9 cellular contexts compared by ENCODE assay signal in genomic region chr11:16356057-16356750, GRCh38. TPM values are rescaled to one million over a fixed set of nuclear protein-coding genes. Genes with fewer than 3 reads are reported as not detected.
DNase-seq lines count a peak whose midpoint lies in the region; ATAC-seq and TF ChIP-seq lines count a peak whose summit lies in the region.
"Had no signal": no experiment of that assay in that cellular context is flagged by ENCODE, and none has a peak within 500 bp of the region (broad histone marks: within the 10 kb centered on the region; RNA-seq: fewer than 3 reads in every experiment).

SOX6 (minus strand) TSS chr11:16356546; CDS start chr11:16341248, 15,298 bp downstream.

- no peak within 1 kb of the TSS for H3K4me3 ChIP-seq in astrocyte of the cerebellum (ENCODE audit: low read depth, low read length)
- H3K4me3 ChIP-seq in gastrocnemius medialis: peak within 1 kb of the TSS in 2 of 4 donors; percentile 3 to 8

- intact Hi-C loops in gastrocnemius medialis (cut with DNase I; ENCODE audit: low total_unique reads): loop anchor here (5.0 kb wide), 1 partner anchor 169 kb away; no protein-coding TSS in a partner anchor

- H3K36me3 Mint-ChIP-seq in activated naive CD4-positive, alpha-beta T cell treated with anti-CD3 and anti-CD28 coated beads, Interleukin-2, amount 50 U/mL, for 72 hours: no peaks in the 10 kb centered on the region

- H3K9me3 Mint-ChIP-seq in activated naive CD4-positive, alpha-beta T cell treated with anti-CD3 and anti-CD28 coated beads, Interleukin-2, amount 50 U/mL, for 72 hours: peaks cover 4 to 6% of the 10 kb centered on the region in 2 donors

- H3K27ac Mint-ChIP-seq in activated naive CD4-positive, alpha-beta T cell treated with anti-CD3 and anti-CD28 coated beads, Interleukin-2, amount 50 U/mL, for 72 hours: no peak within 1 kb of the TSS

- in situ Hi-C loops in astrocyte of the cerebellum (cut with HindIII; ENCODE audit: low sequenced_read_pairs) (no loop called here), gastrocnemius medialis (cut with MboI; ENCODE audit: low sequenced_read_pairs in 4 of 4) (no loop called here)

- TF ChIP-seq POLR2A in gastrocnemius medialis (IDR thresholded peaks at IDR 0.05): no peak

- H3K9me3 ChIP-seq in gastrocnemius medialis: no peaks in the 10 kb centered on the region

- no peak for TF ChIP-seq CTCF in astrocyte of the cerebellum (IDR thresholded peaks at IDR 0.05; ENCODE audit: low read depth, low read length, missing control alignments)
- no peak for TF ChIP-seq CTCF in gastrocnemius medialis (IDR thresholded peaks at IDR 0.05 in 4 of 5, conservative IDR thresholded peaks at IDR 0.05 in 1 of 5)

- DNase-seq in HuH-7 (ENCODE audit: low spot score) (peak; percentile 10), astrocyte of the cerebellum (ENCODE audit: low read depth) (peak; percentile 66), hippocampal formation (lab: John Stamatoyannopoulos, UW) (peak; percentile 5 to 51), gastrocnemius medialis (no peak), NCI-H226 (no peak)
- DNase-seq in activated naive CD4-positive, alpha-beta T cell treated with anti-CD3 and anti-CD28 coated beads, Interleukin-2, amount 50 U/mL, for 72 hours (ENCODE audit: low spot score in 2 of 2): no peak
- no peak for DNase-seq in stimulated activated naive CD4-positive, alpha-beta T cell (lab: John Stamatoyannopoulos, UW)
- DNase-seq: activated CD4-positive, alpha-beta T cell treated with anti-CD3 and anti-CD28 coated beads for 48 hours had no signal

- no peaks in the 10 kb centered on the region for H3K36me3 ChIP-seq in gastrocnemius medialis

- peaks cover 50 to 57% of the 10 kb centered on the region in 2 donors for H3K4me1 ChIP-seq in gastrocnemius medialis

- H3K27me3 ChIP-seq in gastrocnemius medialis: no peaks in the 10 kb centered on the region

- H3K27ac ChIP-seq in gastrocnemius medialis: peak within 1 kb of the TSS; percentile 64 to 73 (median 68)

- ATAC-seq in gastrocnemius medialis (peak; percentile 4 to 55), HG03520 (IDR thresholded peaks at IDR 0.05; ENCODE audit: unreplicated experiment) (no peak)
- ATAC-seq in activated naive CD4-positive, alpha-beta T cell treated with anti-CD3 and anti-CD28 coated beads, Interleukin-2, amount 50 U/mL, for 72 hours: no peak

RNA-seq across cellular contexts. Expression of gene SOX6, which starts in this region (rescaled TPM):
- total RNA-seq in gastrocnemius medialis: 10 to 100 TPM; 25.3 to 42.3 (median 37.4) TPM
- not detected for total RNA-seq in activated naive CD4-positive, alpha-beta T cell treated with anti-CD3 and anti-CD28 coated beads, Interleukin-2, amount 50 U/mL, for 72 hours

Comparison
In these comparisons a context has a peak if more than half of its experiments do, and no peak if none do; other contexts are left out.
1. RNA of gene SOX6 (total RNA-seq): 25.3 to 42.3 TPM in gastrocnemius medialis; not detected in activated naive CD4-positive, alpha-beta T cell treated with anti-CD3 and anti-CD28 coated beads, Interleukin-2, amount 50 U/mL, for 72 hours; every median in the first group is over 10 times any median in the second.
2. DNase-seq: peak in HuH-7 (single experiment), astrocyte of the cerebellum (single experiment) and hippocampal formation (2 of 2); none in gastrocnemius medialis (0 of 2), NCI-H226 (single experiment), activated naive CD4-positive, alpha-beta T cell treated with anti-CD3 and anti-CD28 coated beads, Interleukin-2, amount 50 U/mL, for 72 hours (0 of 2) and stimulated activated naive CD4-positive, alpha-beta T cell (0 of 6).
3. ATAC-seq: peak in gastrocnemius medialis (2 of 2); none in HG03520 (single experiment) and activated naive CD4-positive, alpha-beta T cell treated with anti-CD3 and anti-CD28 coated beads, Interleukin-2, amount 50 U/mL, for 72 hours (0 of 2).